Comparison of ENCODE assay signal across 1 cellular context in the genomic region with DNA sequence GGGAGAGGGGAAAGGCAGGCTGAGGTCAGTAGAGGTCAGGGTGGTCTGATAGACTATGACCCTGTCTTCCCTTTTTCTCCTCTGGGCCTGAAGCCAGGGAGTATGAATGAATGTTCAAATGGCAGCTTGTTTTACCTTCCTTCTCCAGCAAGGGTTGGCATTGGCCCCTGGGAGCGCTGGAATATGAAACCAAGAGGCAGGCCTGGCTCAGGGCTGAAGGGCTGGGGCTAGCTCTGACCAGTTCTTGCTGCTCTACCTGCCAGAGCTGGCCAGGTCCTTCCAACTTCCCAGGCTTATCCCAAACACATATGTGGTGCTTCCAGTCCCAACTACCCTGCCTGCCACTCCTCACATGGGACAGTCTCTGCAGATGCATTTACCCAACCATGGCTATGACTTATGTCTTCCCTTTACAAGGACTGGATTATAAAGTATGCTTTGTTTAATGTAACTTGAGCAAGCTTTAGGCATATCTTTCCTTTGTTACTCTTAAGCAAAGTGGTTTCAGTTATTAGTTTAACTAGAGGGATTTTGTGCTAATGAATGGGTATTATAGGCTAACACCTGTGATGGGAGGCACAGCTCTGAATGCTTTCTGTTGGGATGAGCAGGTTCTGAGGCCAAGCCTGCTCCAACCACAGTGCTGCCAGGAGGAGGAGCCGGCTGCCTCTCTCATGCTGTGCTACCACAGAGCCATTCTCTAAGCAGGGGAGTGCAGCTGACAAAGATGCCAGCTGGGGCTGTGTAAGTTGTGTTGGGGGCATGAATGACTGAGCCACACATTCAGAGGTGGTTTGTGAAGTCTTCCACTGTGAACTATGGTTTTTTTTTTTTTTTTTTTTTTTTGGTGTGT.
TF ChIP-seq lines count a peak whose summit lies in the region.

No MANE protein-coding gene starts in this region.

TF ChIP-seq in HCT116, 20 proteins besides CTCF, POLR2A, EP300 and RAD21:
- TF ChIP-seq YY1 (IDR thresholded peaks at IDR 0.05; ENCODE audit: extremely low read depth, insufficient replicate concordance, low read depth, low read length), result no peak
- TF ChIP-seq, protein P1, sequence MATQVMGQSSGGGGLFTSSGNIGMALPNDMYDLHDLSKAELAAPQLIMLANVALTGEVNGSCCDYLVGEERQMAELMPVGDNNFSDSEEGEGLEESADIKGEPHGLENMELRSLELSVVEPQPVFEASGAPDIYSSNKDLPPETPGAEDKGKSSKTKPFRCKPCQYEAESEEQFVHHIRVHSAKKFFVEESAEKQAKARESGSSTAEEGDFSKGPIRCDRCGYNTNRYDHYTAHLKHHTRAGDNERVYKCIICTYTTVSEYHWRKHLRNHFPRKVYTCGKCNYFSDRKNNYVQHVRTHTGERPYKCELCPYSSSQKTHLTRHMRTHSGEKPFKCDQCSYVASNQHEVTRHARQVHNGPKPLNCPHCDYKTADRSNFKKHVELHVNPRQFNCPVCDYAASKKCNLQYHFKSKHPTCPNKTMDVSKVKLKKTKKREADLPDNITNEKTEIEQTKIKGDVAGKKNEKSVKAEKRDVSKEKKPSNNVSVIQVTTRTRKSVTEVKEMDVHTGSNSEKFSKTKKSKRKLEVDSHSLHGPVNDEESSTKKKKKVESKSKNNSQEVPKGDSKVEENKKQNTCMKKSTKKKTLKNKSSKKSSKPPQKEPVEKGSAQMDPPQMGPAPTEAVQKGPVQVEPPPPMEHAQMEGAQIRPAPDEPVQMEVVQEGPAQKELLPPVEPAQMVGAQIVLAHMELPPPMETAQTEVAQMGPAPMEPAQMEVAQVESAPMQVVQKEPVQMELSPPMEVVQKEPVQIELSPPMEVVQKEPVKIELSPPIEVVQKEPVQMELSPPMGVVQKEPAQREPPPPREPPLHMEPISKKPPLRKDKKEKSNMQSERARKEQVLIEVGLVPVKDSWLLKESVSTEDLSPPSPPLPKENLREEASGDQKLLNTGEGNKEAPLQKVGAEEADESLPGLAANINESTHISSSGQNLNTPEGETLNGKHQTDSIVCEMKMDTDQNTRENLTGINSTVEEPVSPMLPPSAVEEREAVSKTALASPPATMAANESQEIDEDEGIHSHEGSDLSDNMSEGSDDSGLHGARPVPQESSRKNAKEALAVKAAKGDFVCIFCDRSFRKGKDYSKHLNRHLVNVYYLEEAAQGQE (IDR thresholded peaks at IDR 0.05; ENCODE audit: low read depth), result no peak
- TF ChIP-seq EZH2 (IDR thresholded peaks at IDR 0.05), result no peak
- TF ChIP-seq, protein P2, sequence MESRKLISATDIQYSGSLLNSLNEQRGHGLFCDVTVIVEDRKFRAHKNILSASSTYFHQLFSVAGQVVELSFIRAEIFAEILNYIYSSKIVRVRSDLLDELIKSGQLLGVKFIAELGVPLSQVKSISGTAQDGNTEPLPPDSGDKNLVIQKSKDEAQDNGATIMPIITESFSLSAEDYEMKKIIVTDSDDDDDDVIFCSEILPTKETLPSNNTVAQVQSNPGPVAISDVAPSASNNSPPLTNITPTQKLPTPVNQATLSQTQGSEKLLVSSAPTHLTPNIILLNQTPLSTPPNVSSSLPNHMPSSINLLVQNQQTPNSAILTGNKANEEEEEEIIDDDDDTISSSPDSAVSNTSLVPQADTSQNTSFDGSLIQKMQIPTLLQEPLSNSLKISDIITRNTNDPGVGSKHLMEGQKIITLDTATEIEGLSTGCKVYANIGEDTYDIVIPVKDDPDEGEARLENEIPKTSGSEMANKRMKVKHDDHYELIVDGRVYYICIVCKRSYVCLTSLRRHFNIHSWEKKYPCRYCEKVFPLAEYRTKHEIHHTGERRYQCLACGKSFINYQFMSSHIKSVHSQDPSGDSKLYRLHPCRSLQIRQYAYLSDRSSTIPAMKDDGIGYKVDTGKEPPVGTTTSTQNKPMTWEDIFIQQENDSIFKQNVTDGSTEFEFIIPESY (IDR thresholded peaks at IDR 0.05; ENCODE audit: extremely low read depth, insufficient replicate concordance, low read length), result no peak
- no peak for TF ChIP-seq FOSL1 (IDR thresholded peaks at IDR 0.05; ENCODE audit: low read depth)
- TF ChIP-seq, protein P3, sequence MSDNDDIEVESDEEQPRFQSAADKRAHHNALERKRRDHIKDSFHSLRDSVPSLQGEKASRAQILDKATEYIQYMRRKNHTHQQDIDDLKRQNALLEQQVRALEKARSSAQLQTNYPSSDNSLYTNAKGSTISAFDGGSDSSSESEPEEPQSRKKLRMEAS (IDR thresholded peaks at IDR 0.05), result no peak
- TF ChIP-seq SRF (IDR thresholded peaks at IDR 0.05; ENCODE audit: low read depth), result no peak
- TF ChIP-seq CEBPB (IDR thresholded peaks at IDR 0.05; ENCODE audit: low read depth), result no peak
- TF ChIP-seq TCF7L2 (IDR thresholded peaks at IDR 0.05; ENCODE audit: borderline replicate concordance, extremely low read depth, insufficient read depth, insufficient read length), result no peak
- no peak for TF ChIP-seq SIN3A (IDR thresholded peaks at IDR 0.05; ENCODE audit: low read depth)
- no peak for TF ChIP-seq SP1 (IDR thresholded peaks at IDR 0.05; ENCODE audit: low read depth)
- no peak for TF ChIP-seq ELF1 (IDR thresholded peaks at IDR 0.05; ENCODE audit: borderline replicate concordance, low read depth)
- no peak for TF ChIP-seq JUND (IDR thresholded peaks at IDR 0.05)
- no peak for TF ChIP-seq EGR1 (IDR thresholded peaks at IDR 0.05; ENCODE audit: low read depth)
- TF ChIP-seq POLR2AphosphoS5 (IDR thresholded peaks at IDR 0.05; ENCODE audit: low read depth, low read length), result no peak
- TF ChIP-seq ZFX (IDR thresholded peaks at IDR 0.05), result no peak
- TF ChIP-seq CBX3 (IDR thresholded peaks at IDR 0.05; ENCODE audit: low read depth), result no peak
